In the genomic region with DNA sequence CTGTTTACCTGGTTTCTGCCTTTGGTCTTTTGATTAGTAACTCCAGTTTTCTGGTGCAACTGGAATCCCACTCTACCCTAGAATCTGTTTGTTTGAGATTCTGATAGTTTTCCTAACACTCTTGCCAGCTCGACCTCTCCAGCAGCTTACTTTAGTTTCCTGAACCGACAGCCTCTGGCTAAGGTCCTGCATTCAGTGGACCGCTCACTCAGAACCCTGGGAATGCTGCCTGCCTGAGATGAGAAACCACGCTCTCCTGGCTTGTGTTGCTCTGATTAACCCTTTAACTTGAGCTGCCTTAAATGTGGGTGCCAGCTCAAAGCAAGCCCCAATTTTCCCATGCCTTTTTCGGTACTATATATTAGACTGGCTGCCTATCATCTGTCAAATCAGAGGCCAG, we compare ENCODE assay signal across 17 cellular contexts.
"Had no signal": no experiment of that assay in that cellular context is flagged by ENCODE, and none has a peak within 500 bp of the region (broad histone marks: within the 10 kb centered on the region; RNA-seq: fewer than 3 reads in every experiment).

No MANE protein-coding gene starts in this region.

- DNase-seq: activated CD4-positive, alpha-beta T cell treated with anti-CD3 and anti-CD28 coated beads, Interleukin-2, amount 50 U/mL, for 1 hour; activated CD8-positive, alpha-beta memory T cell treated with anti-CD3 and anti-CD28 coated beads for 24 hours; activated gamma-delta T cell treated with Interleukin-2 at 50 U/mL for 16 hours; amniotic stem cell; brain microvascular endothelial cell; dermis blood vessel endothelial cell; effector memory CD8-positive, alpha-beta T cell; lower lobe of right lung; midbrain; pancreas; stimulated activated CD4-positive, alpha-beta T cell treated with anti-CD3 and anti-CD28 coated beads, Interleukin-15, amount 100 ng/mL, for 24 hours; stimulated activated CD4-positive, alpha-beta T cell treated with anti-CD3 and anti-CD28 coated beads, Interleukin-4, amount 100 ng/mL, for 1 hour; stimulated activated naive CD4-positive, alpha-beta T cell; SW 1271; transverse colon had no signal

- H3K27me3 ChIP-seq: brain microvascular endothelial cell, pancreas, transverse colon had no signal

- FAIRE-seq: pancreas had no signal

- H3K4me1 ChIP-seq: lower lobe of right lung, pancreas had no signal

- H3K9me3 ChIP-seq: lower lobe of right lung, pancreas, transverse colon had no signal

- H3K36me3 ChIP-seq: brain microvascular endothelial cell, lower lobe of right lung, pancreas, transverse colon had no signal

- H3K27ac ChIP-seq: brain microvascular endothelial cell, epithelial cell of prostate, lower lobe of right lung, pancreas, skin epidermis, transverse colon had no signal

- H3K4me3 ChIP-seq: lower lobe of right lung, pancreas, skin epidermis, transverse colon had no signal
